8 cellular contexts compared by ENCODE assay signal in genomic region chr1:26582836-26583460, GRCh38. TPM values are rescaled to one million over a fixed set of nuclear protein-coding genes. Genes with fewer than 3 reads are reported as not detected.
A peak's percentile ranks its signal among the peaks of the same experiment; 100 is the strongest.
DNase-seq lines count a peak whose midpoint lies in the region; ATAC-seq and TF ChIP-seq lines count a peak whose summit lies in the region.

No MANE protein-coding gene starts in this region.

- no peaks in the 10 kb centered on the region for H3K9me3 Mint-ChIP-seq in neural progenitor cell

- H3K27me3 ChIP-seq in neural progenitor cell (no peaks in the 10 kb centered on the region), colonic mucosa (no peaks in the 10 kb centered on the region)

- ATAC-seq in HG02798 (IDR thresholded peaks at IDR 0.05; ENCODE audit: poor library complexity, unreplicated experiment) (peak; percentile 28), GM19023 (IDR thresholded peaks at IDR 0.05; ENCODE audit: unreplicated experiment) (no peak)

- H4K20me1 ChIP-seq in neural progenitor cell (ENCODE audit: low read depth), result no peaks in the 10 kb centered on the region

- H3K4me1 ChIP-seq in neural progenitor cell (no peaks in the 10 kb centered on the region), colonic mucosa (no peaks in the 10 kb centered on the region)

- no peak overlapping the region for H3K27ac ChIP-seq in neural progenitor cell
- H3K27ac ChIP-seq in colonic mucosa, result no peak overlapping the region

- H3K36me3 Mint-ChIP-seq in neural progenitor cell, result no peaks in the 10 kb centered on the region

- TF ChIP-seq CTCF in AG09309 (IDR thresholded peaks at IDR 0.05; ENCODE audit: control insufficient read depth, insufficient read depth, low read depth, low read length, missing control alignments) (no peak), neural progenitor cell (IDR thresholded peaks at IDR 0.05) (no peak), colonic mucosa (IDR thresholded peaks at IDR 0.05) (no peak)

- H3K79me2 ChIP-seq in neural progenitor cell (ENCODE audit: low read depth), result no peaks in the 10 kb centered on the region

- H3K4me3 Mint-ChIP-seq in neural progenitor cell, result no peak overlapping the region

- H3K4me2 ChIP-seq in neural progenitor cell, result no peak overlapping the region

- H3K9ac ChIP-seq in neural progenitor cell, result no peak overlapping the region
- no peak overlapping the region for H3K9ac ChIP-seq in colonic mucosa (ENCODE audit: low read depth in 2 of 2, low read length in 2 of 2)

- peak; percentile 47 for DNase-seq in AG09309 (ENCODE audit: low read depth)
- peak; percentile 57 for DNase-seq in activated CD8-positive, alpha-beta memory T cell treated with anti-CD3 and anti-CD28 coated beads, Interleukin-2, amount 50 U/mL, for 24 hours (ENCODE audit: extremely low read depth)
- DNase-seq in medulla oblongata (ENCODE audit: extremely low spot score), result peak; percentile 25
- DNase-seq in neural progenitor cell (ENCODE audit: low spot score), result no peak
- no peak for DNase-seq in colonic mucosa
- DNase-seq in NCI-H2171 treated with DMSO at 0.1 percent for 48 hours (lab: John Stamatoyannopoulos, UW), result no peak

- intact Hi-C loops in colonic mucosa (cut with DNase I), result loop anchor here (10.0 kb wide), 1 partner anchor 88 kb away; no protein-coding TSS in a partner anchor

- no peak overlapping the region for H2AFZ ChIP-seq in neural progenitor cell (replicated peaks)

- H3F3A ChIP-seq in neural progenitor cell (ENCODE audit: low read depth), result no peaks in the 10 kb centered on the region

- no peaks in the 10 kb centered on the region for H3K9me3 ChIP-seq in neural progenitor cell (ENCODE audit: low read depth)
- no peaks in the 10 kb centered on the region for H3K9me3 ChIP-seq in colonic mucosa

- H3K36me3 ChIP-seq in neural progenitor cell (no peaks in the 10 kb centered on the region), colonic mucosa (no peaks in the 10 kb centered on the region)

- no peaks in the 10 kb centered on the region for H3K27me3 Mint-ChIP-seq in neural progenitor cell (ENCODE audit: insufficient read depth, low read depth)

- H3K4me1 Mint-ChIP-seq in neural progenitor cell, result no peaks in the 10 kb centered on the region

- H3K27ac Mint-ChIP-seq in neural progenitor cell, result no peak overlapping the region

- H3K4me3 ChIP-seq in AG09309 (ENCODE audit: control insufficient read depth, low read depth, low read length) (no peak overlapping the region), neural progenitor cell (no peak overlapping the region), colonic mucosa (no peak overlapping the region)

RNA-seq across cellular contexts. Expression of gene RPS6KA1, which starts 53.4 kb away (rescaled TPM):
- total RNA-seq in neural progenitor cell (ENCODE audit: low replicate concordance) (18.7 and 43.9 TPM in 2 replicates), colonic mucosa (100 to 1,000 TPM; 174 to 198 TPM)

Comparison
In these comparisons a context has a peak if more than half of its experiments do, and no peak if none do; other contexts are left out.
1. DNase-seq: peak in AG09309 (single experiment), activated CD8-positive, alpha-beta memory T cell treated with anti-CD3 and anti-CD28 coated beads, Interleukin-2, amount 50 U/mL, for 24 hours (single experiment) and medulla oblongata (single experiment); none in neural progenitor cell (single experiment), colonic mucosa (single experiment) and NCI-H2171 treated with DMSO at 0.1 percent for 48 hours (single experiment).